In genomic region chr5:77329664-77330430, GRCh38 we compare ENCODE assay signal across 18 cellular contexts.
"Had no signal": no experiment of that assay in that cellular context is flagged by ENCODE, and none has a peak within 500 bp of the region (broad histone marks: within the 10 kb centered on the region; RNA-seq: fewer than 3 reads in every experiment).

No MANE protein-coding gene starts in this region.

- H3K9me3 ChIP-seq: tibial nerve, vagina had no signal

- H3K4me1 Mint-ChIP-seq: natural killer cell had no signal

- H3K27ac Mint-ChIP-seq: activated CD8-positive, alpha-beta memory T cell treated with anti-CD3 and anti-CD28 coated beads, Interleukin-2, amount 10 ng/mL, durations not matched to agents 7 days and 5 days; natural killer cell; stimulated activated effector memory CD8-positive, alpha-beta T cell treated with anti-CD3 and anti-CD28 coated beads, Interleukin-12 subunit alpha, Interleukin-12 subunit beta, amount 100 ng/mL, for 72 hours; WTC11 had no signal

- ATAC-seq: natural killer cell, WTC11 had no signal

- DNase-seq: activated CD4-positive, alpha-beta T cell treated with anti-CD3 and anti-CD28 coated beads for 4 hours; activated CD8-positive, alpha-beta memory T cell treated with anti-CD3 and anti-CD28 coated beads, Interleukin-2, amount 10 ng/mL, durations not matched to agents 7 days and 5 days; activated naive CD4-positive, alpha-beta T cell treated with Interleukin-2 at 50 U/mL for 16 hours; activated T-cell treated with anti-CD3 and anti-CD28 coated beads, Interleukin-2, amount 50 U/mL, for 4 hours; amygdala; brain microvascular endothelial cell; cortex of kidney; effector CD8-positive, alpha-beta T cell; foreskin melanocyte; mesenchymal stem cell; natural killer cell; posterior cingulate gyrus; retina had no signal

- H3K36me3 Mint-ChIP-seq: natural killer cell; stimulated activated effector memory CD8-positive, alpha-beta T cell treated with anti-CD3 and anti-CD28 coated beads, Interleukin-12 subunit alpha, Interleukin-12 subunit beta, amount 100 ng/mL, for 72 hours; WTC11 had no signal

- H3K4me1 ChIP-seq: vagina had no signal

- H3K36me3 ChIP-seq: brain microvascular endothelial cell, tibial nerve, vagina had no signal

- H3K27me3 ChIP-seq: brain microvascular endothelial cell, tibial nerve, vagina had no signal

- H3K4me3 ChIP-seq: tibial nerve, vagina had no signal

- H3K4me3 Mint-ChIP-seq: activated CD8-positive, alpha-beta memory T cell treated with anti-CD3 and anti-CD28 coated beads, Interleukin-2, amount 10 ng/mL, durations not matched to agents 7 days and 5 days; activated T-cell treated with anti-CD3 and anti-CD28 coated beads, Interleukin-2, amount 50 U/mL, for 4 hours; natural killer cell; stimulated activated effector memory CD8-positive, alpha-beta T cell treated with anti-CD3 and anti-CD28 coated beads, Interleukin-12 subunit alpha, Interleukin-12 subunit beta, amount 100 ng/mL, for 72 hours; WTC11 had no signal

- H3K9me3 Mint-ChIP-seq: activated T-cell treated with anti-CD3 and anti-CD28 coated beads, Interleukin-2, amount 50 U/mL, for 4 hours; natural killer cell; stimulated activated effector memory CD8-positive, alpha-beta T cell treated with anti-CD3 and anti-CD28 coated beads, Interleukin-12 subunit alpha, Interleukin-12 subunit beta, amount 100 ng/mL, for 72 hours; T-helper 1 cell treated with Interleukin-12 subunit alpha and Interleukin-12 subunit beta and Interleukin-4 antibody, amounts not matched to agents 30 μg/mL and 1 μg/mL, for 36 hours; WTC11 had no signal

- H3K27ac ChIP-seq: brain microvascular endothelial cell, vagina had no signal
